Comparison of ENCODE assay signal across 13 cellular contexts in the genomic region with DNA sequence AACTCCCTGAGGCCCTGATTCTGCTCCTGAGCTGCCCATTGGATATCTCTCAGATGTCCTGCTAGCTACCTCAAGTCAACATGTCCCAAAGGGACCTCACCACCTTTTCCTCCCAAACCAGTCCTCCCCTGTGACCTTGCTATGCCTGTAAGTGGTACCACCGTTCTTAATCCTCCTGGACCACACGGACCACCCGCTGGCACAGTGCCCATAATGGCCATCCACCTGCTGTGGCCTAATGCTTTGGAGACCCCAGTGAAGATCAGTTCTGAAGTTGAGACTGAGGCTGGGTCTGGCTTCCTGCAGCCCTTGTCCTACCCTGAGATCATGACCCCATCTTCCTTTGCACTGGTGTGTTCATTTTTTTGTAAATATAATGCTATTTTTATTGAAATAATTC. TPM values are rescaled to one million over a fixed set of nuclear protein-coding genes. Genes with fewer than 3 reads are reported as not detected.
DNase-seq lines count a peak whose midpoint lies in the region; ATAC-seq and TF ChIP-seq lines count a peak whose summit lies in the region.
"Had no signal": no experiment of that assay in that cellular context is flagged by ENCODE, and none has a peak within 500 bp of the region (broad histone marks: within the 10 kb centered on the region; RNA-seq: fewer than 3 reads in every experiment).

No MANE protein-coding gene starts in this region.

- 0 out of 2 replicates have a peak, but pooled peaks cover 2% of the 10 kb centered on the region for H3K4me1 ChIP-seq in IMR-90 (ENCODE audit: control insufficient read depth, insufficient read depth, low read length)

- H3K9me3 Mint-ChIP-seq in effector memory CD8-positive, alpha-beta T cell: no peaks in the 10 kb centered on the region
- H3K9me3 Mint-ChIP-seq in nephron progenitor cell: peaks cover 8% of the 10 kb centered on the region
- H3K9me3 Mint-ChIP-seq: CD8-positive, alpha-beta T cell had no signal

- H3K4ac ChIP-seq in IMR-90 (ENCODE audit: low read depth, low read length): no peak overlapping the region

- peak; percentile 7 for DNase-seq in D341Med (ENCODE audit: low spot score)
- DNase-seq in IMR-90: no peak
- DNase-seq in effector memory CD8-positive, alpha-beta T cell: no peak
- no peak for DNase-seq in nephron progenitor cell
- DNase-seq in NOMO-1 treated with dmso at 0.1 percent for 144 hours (lab: John Stamatoyannopoulos, UW; ENCODE audit: unreplicated experiment): no peak
- DNase-seq: CD8-positive, alpha-beta T cell; COR-L47; DND-41; GDM1 had no signal

- H4K5ac ChIP-seq in IMR-90 (ENCODE audit: low read depth, low read length): no peak overlapping the region

- H2BK20ac ChIP-seq in IMR-90 (ENCODE audit: low read depth, low read length): no peak overlapping the region

- TF ChIP-seq CTCF in IMR-90 (conservative IDR thresholded peaks at IDR 0.05; ENCODE audit: low read depth, low read length) (no peak), nephron progenitor cell (IDR thresholded peaks at IDR 0.05) (no peak)

- H3K27me3 ChIP-seq in IMR-90 (ENCODE audit: control insufficient read depth, insufficient read depth, low read length): peaks cover 2% of the 10 kb centered on the region; the same call in 1 of the 2 replicates

- no peaks in the 10 kb centered on the region for H3K9me3 ChIP-seq in IMR-90 (ENCODE audit: control insufficient read depth, insufficient read depth, low read length)

- no peak overlapping the region for H3K27ac Mint-ChIP-seq in effector memory CD8-positive, alpha-beta T cell
- H3K27ac Mint-ChIP-seq in nephron progenitor cell: peak overlapping the region; percentile 20
- H3K27ac Mint-ChIP-seq: CD8-positive, alpha-beta T cell had no signal

- no peak overlapping the region for H3K9ac ChIP-seq in IMR-90 (ENCODE audit: low read depth, low read length)

- H3K4me3 Mint-ChIP-seq in effector memory CD8-positive, alpha-beta T cell: peak overlapping the region; percentile 4 to 7
- peak overlapping the region; percentile 58 for H3K4me3 Mint-ChIP-seq in nephron progenitor cell
- H3K4me3 Mint-ChIP-seq: CD8-positive, alpha-beta T cell had no signal

- H3K9me1 ChIP-seq in IMR-90 (ENCODE audit: insufficient read depth, low read length): no peaks in the 10 kb centered on the region

- no peak overlapping the region for H3K4me2 ChIP-seq in IMR-90 (ENCODE audit: low read depth, low read length)

- no peak overlapping the region for H3K4me3 ChIP-seq in IMR-90 (ENCODE audit: insufficient read depth, low read depth, low read length)

- H2AFZ ChIP-seq in IMR-90 (replicated peaks; ENCODE audit: low read length, poor library complexity): peak overlapping the region; percentile 1

- no peak overlapping the region for H2AK5ac ChIP-seq in IMR-90 (ENCODE audit: low read depth, low read length)

- peaks cover 46 to 59% of the 10 kb centered on the region in 2 donors for H3K27me3 Mint-ChIP-seq in effector memory CD8-positive, alpha-beta T cell
- peaks cover 22% of the 10 kb centered on the region for H3K27me3 Mint-ChIP-seq in nephron progenitor cell (ENCODE audit: low read depth, poor library complexity)

- TF ChIP-seq RAD21 in IMR-90 (IDR thresholded peaks at IDR 0.05; ENCODE audit: low read length): no peak

- no peak overlapping the region for H2BK5ac ChIP-seq in IMR-90 (ENCODE audit: low read depth, low read length, poor library complexity, severe bottlenecking)

- H2BK15ac ChIP-seq in IMR-90 (ENCODE audit: low read depth, low read length): no peak overlapping the region

- no peaks in the 10 kb centered on the region for H3K36me3 Mint-ChIP-seq in effector memory CD8-positive, alpha-beta T cell (ENCODE audit: insufficient read depth)
- peaks cover 7% of the 10 kb centered on the region for H3K36me3 Mint-ChIP-seq in nephron progenitor cell (ENCODE audit: low read depth)
- H3K36me3 Mint-ChIP-seq: CD14-positive monocyte; CD8-positive, alpha-beta T cell had no signal

- dilution Hi-C loops in IMR-90 (cut with HindIII; ENCODE audit: low sequenced_read_pairs, unreplicated experiment): no loop called here

- POLR2A ChIA-PET in IMR-90 (lab: Charles Lee; ENCODE audit: unreplicated experiment): no interaction called here

- no peak overlapping the region for H3K23ac ChIP-seq in IMR-90 (ENCODE audit: low read depth, low read length)

- H4K91ac ChIP-seq in IMR-90 (ENCODE audit: insufficient read depth, low read depth, low read length): no peak overlapping the region

- peaks cover 12 to 21% of the 10 kb centered on the region in 2 donors for H3K4me1 Mint-ChIP-seq in effector memory CD8-positive, alpha-beta T cell (ENCODE audit: low read depth in 2 of 2)
- H3K4me1 Mint-ChIP-seq in nephron progenitor cell: peaks cover 47% of the 10 kb centered on the region

- no peak overlapping the region for H4K8ac ChIP-seq in IMR-90 (ENCODE audit: low read depth in 2 of 2, low read length in 2 of 2)

- 70% methylated on average over 3 of the region's 3 CpGs; no CpG with 5 or more reads in 1 of the 2 experiments for WGBS in IMR-90 (ENCODE audit: extremely low coverage in 2 of 2, insufficient read length in 1 of 2), 2 experiments

- no peak for TF ChIP-seq POLR2A in IMR-90 (IDR thresholded peaks at IDR 0.05; ENCODE audit: low read depth, low read length)

- CTCF ChIA-PET in IMR-90 (lab: Yijun Ruan, JAX): no interaction called here

- BruUV-seq in IMR-90 (replicated peaks; lab: Mats Ljungman, UMichigan): no TSS peak

- H3K14ac ChIP-seq in IMR-90 (replicated peaks; ENCODE audit: low read depth, low read length): no peak overlapping the region

- ATAC-seq in IMR-90 (ENCODE audit: low read depth) (no peak), GM18511 (IDR thresholded peaks at IDR 0.05; ENCODE audit: unreplicated experiment) (no peak)
- ATAC-seq in effector memory CD8-positive, alpha-beta T cell (replicated peaks): no peak
- ATAC-seq: CD8-positive, alpha-beta T cell; HCT116 had no signal

- no peak overlapping the region for H3K56ac ChIP-seq in IMR-90 (ENCODE audit: extremely low read depth, insufficient read depth, low read length)

- H3K36me3 ChIP-seq in IMR-90 (ENCODE audit: control insufficient read depth, insufficient read depth, low read length): no peaks in the 10 kb centered on the region

- no peak overlapping the region for H3K27ac ChIP-seq in IMR-90 (ENCODE audit: insufficient read depth, low read length)
- H3K27ac ChIP-seq: HL-60 had no signal

- H2BK120ac ChIP-seq in IMR-90 (ENCODE audit: low read depth, low read length): no peak overlapping the region

- intact Hi-C loops in IMR-90 (cut with micrococcal nuclease): no loop called here

- no peak overlapping the region for H3K18ac ChIP-seq in IMR-90 (ENCODE audit: low read depth, low read length)

- no peak overlapping the region for H2AK9ac ChIP-seq in IMR-90 (replicated peaks; ENCODE audit: low read depth, low read length, poor library complexity)

- H3K79me1 ChIP-seq in IMR-90 (ENCODE audit: low read depth in 1 of 2, low read length in 2 of 2): no peaks in the 10 kb centered on the region

- H4K20me1 ChIP-seq in IMR-90 (ENCODE audit: insufficient read depth, low read length): no peaks in the 10 kb centered on the region

- in situ Hi-C loops in IMR-90 (cut with MboI; ENCODE audit: low sequenced_read_pairs): no loop called here

TF ChIP-seq in IMR-90, 13 proteins besides CTCF, POLR2A, EP300 and RAD21:
- TF ChIP-seq MXI1 (IDR thresholded peaks at IDR 0.05; ENCODE audit: borderline replicate concordance, low read depth, low read length) (no peak), NFE2L2 (IDR thresholded peaks at IDR 0.05; ENCODE audit: low read depth, low read length) (no peak), RFX5 (IDR thresholded peaks at IDR 0.05; ENCODE audit: low read depth, low read length) (no peak), SMC3 (IDR thresholded peaks at IDR 0.05; ENCODE audit: low read depth, low read length) (no peak), CEBPB (IDR thresholded peaks at IDR 0.05; ENCODE audit: low read depth, low read length) (no peak), RCOR1 (IDR thresholded peaks at IDR 0.05; ENCODE audit: insufficient replicate concordance, low read length) (no peak), FOS (IDR thresholded peaks at IDR 0.05; ENCODE audit: low read depth, low read length) (no peak), CHD1 (IDR thresholded peaks at IDR 0.05; ENCODE audit: low read depth, low read length) (no peak), MAFK (IDR thresholded peaks at IDR 0.05; ENCODE audit: low read depth, low read length) (no peak), MAZ (IDR thresholded peaks at IDR 0.05; ENCODE audit: borderline replicate concordance, low read depth, low read length) (no peak), BHLHE40 (IDR thresholded peaks at IDR 0.05; ENCODE audit: low read depth, low read length) (no peak)
- TF ChIP-seq, protein P1, sequence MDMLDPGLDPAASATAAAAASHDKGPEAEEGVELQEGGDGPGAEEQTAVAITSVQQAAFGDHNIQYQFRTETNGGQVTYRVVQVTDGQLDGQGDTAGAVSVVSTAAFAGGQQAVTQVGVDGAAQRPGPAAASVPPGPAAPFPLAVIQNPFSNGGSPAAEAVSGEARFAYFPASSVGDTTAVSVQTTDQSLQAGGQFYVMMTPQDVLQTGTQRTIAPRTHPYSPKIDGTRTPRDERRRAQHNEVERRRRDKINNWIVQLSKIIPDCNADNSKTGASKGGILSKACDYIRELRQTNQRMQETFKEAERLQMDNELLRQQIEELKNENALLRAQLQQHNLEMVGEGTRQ (IDR thresholded peaks at IDR 0.05; ENCODE audit: low read depth, low read length): no peak
- TF ChIP-seq, protein P2, sequence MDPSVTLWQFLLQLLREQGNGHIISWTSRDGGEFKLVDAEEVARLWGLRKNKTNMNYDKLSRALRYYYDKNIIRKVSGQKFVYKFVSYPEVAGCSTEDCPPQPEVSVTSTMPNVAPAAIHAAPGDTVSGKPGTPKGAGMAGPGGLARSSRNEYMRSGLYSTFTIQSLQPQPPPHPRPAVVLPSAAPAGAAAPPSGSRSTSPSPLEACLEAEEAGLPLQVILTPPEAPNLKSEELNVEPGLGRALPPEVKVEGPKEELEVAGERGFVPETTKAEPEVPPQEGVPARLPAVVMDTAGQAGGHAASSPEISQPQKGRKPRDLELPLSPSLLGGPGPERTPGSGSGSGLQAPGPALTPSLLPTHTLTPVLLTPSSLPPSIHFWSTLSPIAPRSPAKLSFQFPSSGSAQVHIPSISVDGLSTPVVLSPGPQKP (IDR thresholded peaks at IDR 0.05; ENCODE audit: borderline replicate concordance, low read depth, low read length): no peak

RNA-seq across cellular contexts. Expression of a gene that starts 15.0 kb away (rescaled TPM):
- 52.5 and 56.1 TPM in 2 replicates for total RNA-seq in IMR-90 (2012; rRNA removed)
- 13.1 and 14.0 TPM in 2 replicates for polyA plus RNA-seq in IMR-90 (2012; rRNA removed)
- polyA plus RNA-seq in IMR-90 (2012; cell fraction: cytosol; rRNA removed): 1.9 and 3.2 TPM in 2 replicates
- polyA plus RNA-seq in IMR-90 (2012; cell fraction: nucleus; rRNA removed; ENCODE audit: low replicate concordance): 11.9 and 55.8 TPM in 2 replicates
